In genomic region chr11:115924744-115925567, GRCh38 we compare ENCODE assay signal across 9 cellular contexts.
DNase-seq lines count a peak whose midpoint lies in the region; ATAC-seq and TF ChIP-seq lines count a peak whose summit lies in the region.
"Had no signal": no experiment of that assay in that cellular context is flagged by ENCODE, and none has a peak within 500 bp of the region (broad histone marks: within the 10 kb centered on the region; RNA-seq: fewer than 3 reads in every experiment).

No MANE protein-coding gene starts in this region.

- no peak for TF ChIP-seq CTCF in hepatocyte (IDR thresholded peaks at IDR 0.05; ENCODE audit: poor library complexity)

- H3K4me1 ChIP-seq in hepatocyte (ENCODE audit: insufficient read depth), result no peaks in the 10 kb centered on the region

- H4K20me1 ChIP-seq in hepatocyte (ENCODE audit: insufficient read depth, poor library complexity, severe bottlenecking), result no peaks in the 10 kb centered on the region

- no peak overlapping the region for H3K4me2 ChIP-seq in hepatocyte

- DNase-seq in kidney tubule cell (ENCODE audit: low spot score) (peak; percentile 97), NCI-H1105 treated with DMSO at 0.1 percent for 48 hours (lab: John Stamatoyannopoulos, UW) (no peak), NCI-H2227 treated with DMSO at 0.1 percent for 48 hours (lab: John Stamatoyannopoulos, UW) (no peak), hepatocyte (ENCODE audit: low spot score) (no peak), NCI-H1930 (lab: John Stamatoyannopoulos, UW) (no peak)

- no peaks in the 10 kb centered on the region for H3K9me2 ChIP-seq in hepatocyte (replicated peaks; ENCODE audit: insufficient read depth)

- H3K4me3 ChIP-seq in hepatocyte, result no peak overlapping the region

- no peaks in the 10 kb centered on the region for H3K9me3 ChIP-seq in hepatocyte (ENCODE audit: low read depth)

- no peaks in the 10 kb centered on the region for H3K36me3 ChIP-seq in hepatocyte (replicated peaks; ENCODE audit: insufficient read depth, low read depth)

- H3K27me3 ChIP-seq in hepatocyte, result no peaks in the 10 kb centered on the region

- no peak overlapping the region for H3K27ac ChIP-seq in hepatocyte
- H3K27ac ChIP-seq: epithelial cell of prostate had no signal

- 88% methylated on average over 6 of the region's 6 CpGs for WGBS in hepatocyte (ENCODE audit: low lambda C conversion rate, missing lambda C conversion rate)

- H2AFZ ChIP-seq in hepatocyte, result no peak overlapping the region

- H3K79me2 ChIP-seq in hepatocyte, result no peaks in the 10 kb centered on the region

- ATAC-seq in GM18520 (IDR thresholded peaks at IDR 0.05; ENCODE audit: unreplicated experiment) (peak; percentile 75), GM21515 (IDR thresholded peaks at IDR 0.05; ENCODE audit: unreplicated experiment) (peak; percentile 69), HG03469 (IDR thresholded peaks at IDR 0.05; ENCODE audit: unreplicated experiment) (peak; percentile 82)
